In genomic region chr7:95723583-95724180, GRCh38 we compare ENCODE assay signal across 8 cellular contexts. TPM values are rescaled to one million over a fixed set of nuclear protein-coding genes. Genes with fewer than 3 reads are reported as not detected.
DNase-seq lines count a peak whose midpoint lies in the region; ATAC-seq and TF ChIP-seq lines count a peak whose summit lies in the region.

No MANE protein-coding gene starts in this region.

- H3K4me3 ChIP-seq in epithelial cell of proximal tubule (ENCODE audit: low read depth, low read length) (no peak overlapping the region), Peyer's patch (no peak overlapping the region), lower leg skin (ENCODE audit: low read depth, poor library complexity, severe bottlenecking) (no peak overlapping the region)

- H3K4me1 ChIP-seq in Peyer's patch = no peaks in the 10 kb centered on the region

- no peak for TF ChIP-seq POLR2A in Peyer's patch (IDR thresholded peaks at IDR 0.05)
- TF ChIP-seq POLR2A in lower leg skin (IDR thresholded peaks at IDR 0.05) = no peak

- intact Hi-C loops in lower leg skin (cut with DNase I; ENCODE audit: low total_unique reads) = loop anchor here (10.0 kb wide), 1 partner anchor 141 kb away; no protein-coding TSS in a partner anchor

- H3K27me3 ChIP-seq in Peyer's patch = no peaks in the 10 kb centered on the region

- no peaks in the 10 kb centered on the region for H3K9me3 ChIP-seq in Peyer's patch

- TF ChIP-seq CTCF in epithelial cell of proximal tubule (conservative IDR thresholded peaks at IDR 0.05; ENCODE audit: low read depth, low read length) = peak; percentile 73
- peak in 3 of 6 experiments; percentile 34 to 38 (median 36) for TF ChIP-seq CTCF in Peyer's patch (IDR thresholded peaks at IDR 0.05)
- no peak for TF ChIP-seq CTCF in lower leg skin (IDR thresholded peaks at IDR 0.05)

- ATAC-seq in GM18502 (IDR thresholded peaks at IDR 0.05; ENCODE audit: poor library complexity, unreplicated experiment) = peak; percentile 79

- 17 to 20% methylated on average over 2 of the region's 2 CpGs for WGBS in lower leg skin, 2 donors

- H3K36me3 ChIP-seq in Peyer's patch = no peaks in the 10 kb centered on the region

- H3K27ac ChIP-seq in Peyer's patch = no peak overlapping the region

- peak; percentile 28 for DNase-seq in AG08396 (ENCODE audit: low spot score)
- peak; percentile 75 for DNase-seq in HT-29 (ENCODE audit: low spot score)
- peak; percentile 65 for DNase-seq in NOMO-1 treated with dmso at 0.1 percent for 144 hours (lab: John Stamatoyannopoulos, UW; ENCODE audit: unreplicated experiment)
- peak; percentile 15 for DNase-seq in epithelial cell of proximal tubule (ENCODE audit: low read depth)
- peak; percentile 76 for DNase-seq in myocyte (ENCODE audit: low read depth)
- no peak for DNase-seq in Peyer's patch
- DNase-seq in lower leg skin (ENCODE audit: low spot score in 2 of 2) = no peak

RNA-seq across cellular contexts. Expression of gene DYNC1I1, which starts 48.7 kb away (rescaled TPM):
- total RNA-seq in HT-29 (2014; rRNA removed; shearing (Covaris generic)) = 0.13 and 0.31 TPM in 2 replicates
- total RNA-seq in epithelial cell of proximal tubule (0.06 and 0.14 TPM in 2 replicates), myocyte (1.1 and 1.6 TPM in 2 replicates), Peyer's patch (10 to 100 TPM in 1 of 4 donors, 1 to 10 TPM in 3; 1.4 to 10.7 (median 3.4) TPM), lower leg skin (1 to 10 TPM in 3 of 4 donors, under 1 TPM in 1; 0.97 to 7.6 (median 3.7) TPM)
- polyA plus RNA-seq in myocyte (2012) = 7.7 TPM

Comparison
In these comparisons a context has a peak if more than half of its experiments do, and no peak if none do; other contexts are left out.
1. DNase-seq: peak in AG08396 (single experiment), HT-29 (single experiment), NOMO-1 treated with dmso at 0.1 percent for 144 hours (single experiment), epithelial cell of proximal tubule (single experiment) and myocyte (single experiment); none in Peyer's patch (0 of 3) and lower leg skin (0 of 2).